ENCODE assay signal across 25 cellular contexts in the genomic region with DNA sequence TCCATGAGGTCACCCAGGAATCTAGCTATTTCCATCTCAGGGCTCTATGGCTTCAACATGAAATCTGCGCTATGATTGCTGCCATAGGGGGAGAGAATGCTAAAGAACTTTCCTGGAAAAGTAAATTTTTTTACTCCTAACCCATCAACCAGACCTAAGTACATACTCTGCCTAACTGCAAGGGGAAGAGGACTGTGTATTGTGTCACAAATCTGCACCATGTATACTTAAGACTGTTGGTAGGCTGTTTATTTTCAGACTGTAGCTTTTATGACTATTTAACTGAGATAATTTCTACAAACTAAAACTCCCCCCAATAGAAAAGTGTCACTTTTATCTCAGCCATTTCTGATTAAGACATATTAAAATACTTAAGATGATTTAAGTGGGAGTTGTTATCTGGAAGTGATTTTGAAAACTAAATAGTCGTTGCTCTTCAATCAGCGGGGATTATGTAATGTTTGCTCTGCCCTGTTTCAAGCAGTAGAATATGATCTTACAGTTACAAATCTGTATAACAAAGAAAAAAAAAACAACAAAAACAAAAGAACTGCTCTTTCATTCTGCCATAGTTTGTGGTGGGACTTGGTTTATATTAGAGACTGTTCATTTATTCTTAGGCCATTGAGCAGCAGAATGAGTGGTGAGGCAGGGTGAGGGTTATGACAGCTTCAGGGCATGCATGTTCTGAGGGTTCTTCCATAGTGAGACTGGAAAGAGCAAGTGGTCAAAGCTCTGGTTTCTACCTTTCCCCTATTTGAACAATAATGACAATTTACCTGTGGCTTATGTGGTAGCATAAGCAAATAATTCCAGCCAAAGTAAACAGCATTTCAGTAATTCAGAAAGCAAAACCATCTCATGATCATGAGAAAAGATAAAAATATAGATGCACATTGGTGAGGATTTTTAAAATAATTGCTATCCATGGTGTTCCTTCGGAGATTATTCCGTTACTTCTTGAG.
"Had no signal": no experiment of that assay in that cellular context is flagged by ENCODE, and none has a peak within 500 bp of the region (broad histone marks: within the 10 kb centered on the region; RNA-seq: fewer than 3 reads in every experiment).

No MANE protein-coding gene starts in this region.

- H3K9me3 ChIP-seq: body of pancreas, mucosa of descending colon, pancreas, psoas muscle, right atrium auricular region, thyroid gland had no signal

- H3K36me3 Mint-ChIP-seq: activated CD8-positive, alpha-beta memory T cell treated with anti-CD3 and anti-CD28 coated beads, Interleukin-2, amount 10 ng/mL, durations not matched to agents 7 days and 5 days; activated naive CD4-positive, alpha-beta T cell treated with anti-CD3 and anti-CD28 coated beads, Interleukin-2, amount 10 ng/mL, durations not matched to agents 7 days and 5 days had no signal

- H3K27ac Mint-ChIP-seq: activated CD4-positive, alpha-beta T cell treated with anti-CD3 and anti-CD28 coated beads, Interleukin-2, amount 10 ng/mL, durations not matched to agents 24 days and 14 days; activated CD8-positive, alpha-beta memory T cell treated with anti-CD3 and anti-CD28 coated beads, Interleukin-2, amount 10 ng/mL, durations not matched to agents 7 days and 5 days; activated CD8-positive, alpha-beta T cell treated with anti-CD3 and anti-CD28 coated beads for 36 hours; activated naive CD4-positive, alpha-beta T cell treated with anti-CD3 and anti-CD28 coated beads, Interleukin-2, amount 10 ng/mL, durations not matched to agents 7 days and 5 days; nephron progenitor cell had no signal

- H3K27me3 ChIP-seq: body of pancreas, cardiac muscle cell, pancreas, right atrium auricular region, thyroid gland had no signal

- H3K27ac ChIP-seq: body of pancreas, cardiac muscle cell, pancreas, psoas muscle, right atrium auricular region, thyroid gland had no signal

- ATAC-seq: activated CD4-positive, CD25-positive, alpha-beta regulatory T cell treated with anti-CD3 and anti-CD28 coated beads, Interleukin-2, amount 50 U/mL, for 24 hours; activated CD8-positive, alpha-beta memory T cell treated with anti-CD3 and anti-CD28 coated beads, Interleukin-2, amount 10 ng/mL, durations not matched to agents 7 days and 5 days; activated CD8-positive, alpha-beta T cell treated with anti-CD3 and anti-CD28 coated beads for 36 hours; body of pancreas; esophagus mucosa; mucosa of descending colon; pancreas; psoas muscle; stimulated activated naive CD8-positive, alpha-beta T cell treated with anti-CD3 and anti-CD28 coated beads, Interleukin-15, Interleukin-2, amounts not matched to agents 100 U/mL and 50 U/mL, for 24 hours had no signal

- H3K4me1 Mint-ChIP-seq: activated CD4-positive, alpha-beta T cell treated with anti-CD3 and anti-CD28 coated beads, Interleukin-2, amount 10 ng/mL, durations not matched to agents 24 days and 14 days; activated CD8-positive, alpha-beta memory T cell treated with anti-CD3 and anti-CD28 coated beads, Interleukin-2, amount 10 ng/mL, durations not matched to agents 7 days and 5 days; activated naive CD4-positive, alpha-beta T cell treated with anti-CD3 and anti-CD28 coated beads, Interleukin-2, amount 10 ng/mL, durations not matched to agents 7 days and 5 days had no signal

- DNase-seq: activated CD4-positive, alpha-beta T cell treated with anti-CD3 and anti-CD28 coated beads, Interleukin-2, amount 10 ng/mL, durations not matched to agents 24 days and 14 days; activated CD8-positive, alpha-beta memory T cell treated with anti-CD3 and anti-CD28 coated beads, Interleukin-2, amount 10 ng/mL, durations not matched to agents 7 days and 5 days; activated CD8-positive, alpha-beta T cell treated with anti-CD3 and anti-CD28 coated beads for 36 hours; activated effector memory CD4-positive, alpha-beta T cell treated with anti-CD3 and anti-CD28 coated beads, Interleukin-2, amount 50 U/mL, for 16 hours; activated naive CD4-positive, alpha-beta T cell treated with anti-CD3 and anti-CD28 coated beads, Interleukin-2, amount 10 ng/mL, durations not matched to agents 7 days and 5 days; activated T-cell treated with anti-CD3 and anti-CD28 coated beads for 4 hours; anterior cingulate cortex; body of pancreas; dermis blood vessel endothelial cell; effector CD8-positive, alpha-beta T cell; glutamatergic neuron; hippocampal formation; mesenchymal stem cell; mucosa of descending colon; nephron progenitor cell; pancreas; psoas muscle; stimulated activated CD4-positive, alpha-beta T cell treated with anti-CD3 and anti-CD28 coated beads, Interleukin-12 subunit alpha, Interleukin-12 subunit beta, amount 100 ng/mL, for 4 hours; stimulated activated CD4-positive, alpha-beta T cell treated with anti-CD3 and anti-CD28 coated beads, Interleukin-4, amount 100 ng/mL, for 4 hours; stimulated activated naive CD8-positive, alpha-beta T cell treated with anti-CD3 and anti-CD28 coated beads, Interleukin-15, Interleukin-2, amounts not matched to agents 100 U/mL and 50 U/mL, for 24 hours; thyroid gland had no signal

- H3K27me3 Mint-ChIP-seq: activated CD4-positive, alpha-beta T cell treated with anti-CD3 and anti-CD28 coated beads, Interleukin-2, amount 10 ng/mL, durations not matched to agents 24 days and 14 days; activated CD8-positive, alpha-beta memory T cell treated with anti-CD3 and anti-CD28 coated beads, Interleukin-2, amount 10 ng/mL, durations not matched to agents 7 days and 5 days; activated CD8-positive, alpha-beta T cell treated with anti-CD3 and anti-CD28 coated beads for 36 hours; activated naive CD4-positive, alpha-beta T cell treated with anti-CD3 and anti-CD28 coated beads, Interleukin-2, amount 10 ng/mL, durations not matched to agents 7 days and 5 days had no signal

- H3K9me3 Mint-ChIP-seq: activated CD4-positive, alpha-beta T cell treated with anti-CD3 and anti-CD28 coated beads, Interleukin-2, amount 10 ng/mL, durations not matched to agents 24 days and 14 days; activated naive CD4-positive, alpha-beta T cell treated with anti-CD3 and anti-CD28 coated beads, Interleukin-2, amount 10 ng/mL, durations not matched to agents 7 days and 5 days had no signal

- H3K4me1 ChIP-seq: body of pancreas, pancreas, psoas muscle, right atrium auricular region, thyroid gland had no signal

- H3K36me3 ChIP-seq: cardiac muscle cell, pancreas, right atrium auricular region, thyroid gland had no signal

- H3K4me3 ChIP-seq: body of pancreas, cardiac muscle cell, mucosa of descending colon, pancreas, psoas muscle, right atrium auricular region, thyroid gland had no signal

- H3K4me3 Mint-ChIP-seq: activated CD4-positive, alpha-beta T cell treated with anti-CD3 and anti-CD28 coated beads, Interleukin-2, amount 10 ng/mL, durations not matched to agents 24 days and 14 days; activated CD8-positive, alpha-beta memory T cell treated with anti-CD3 and anti-CD28 coated beads, Interleukin-2, amount 10 ng/mL, durations not matched to agents 7 days and 5 days; activated CD8-positive, alpha-beta T cell treated with anti-CD3 and anti-CD28 coated beads for 36 hours; activated naive CD4-positive, alpha-beta T cell treated with anti-CD3 and anti-CD28 coated beads, Interleukin-2, amount 10 ng/mL, durations not matched to agents 7 days and 5 days; nephron progenitor cell had no signal
